1 cellular context compared by ENCODE assay signal in genomic region chr2:98212291-98212690, GRCh38.
TF ChIP-seq lines count a peak whose summit lies in the region.

No MANE protein-coding gene starts in this region.

TF ChIP-seq in GM23338, 12 proteins besides CTCF, POLR2A, EP300 and RAD21 (continued from another document):
- TF ChIP-seq, protein P1, sequence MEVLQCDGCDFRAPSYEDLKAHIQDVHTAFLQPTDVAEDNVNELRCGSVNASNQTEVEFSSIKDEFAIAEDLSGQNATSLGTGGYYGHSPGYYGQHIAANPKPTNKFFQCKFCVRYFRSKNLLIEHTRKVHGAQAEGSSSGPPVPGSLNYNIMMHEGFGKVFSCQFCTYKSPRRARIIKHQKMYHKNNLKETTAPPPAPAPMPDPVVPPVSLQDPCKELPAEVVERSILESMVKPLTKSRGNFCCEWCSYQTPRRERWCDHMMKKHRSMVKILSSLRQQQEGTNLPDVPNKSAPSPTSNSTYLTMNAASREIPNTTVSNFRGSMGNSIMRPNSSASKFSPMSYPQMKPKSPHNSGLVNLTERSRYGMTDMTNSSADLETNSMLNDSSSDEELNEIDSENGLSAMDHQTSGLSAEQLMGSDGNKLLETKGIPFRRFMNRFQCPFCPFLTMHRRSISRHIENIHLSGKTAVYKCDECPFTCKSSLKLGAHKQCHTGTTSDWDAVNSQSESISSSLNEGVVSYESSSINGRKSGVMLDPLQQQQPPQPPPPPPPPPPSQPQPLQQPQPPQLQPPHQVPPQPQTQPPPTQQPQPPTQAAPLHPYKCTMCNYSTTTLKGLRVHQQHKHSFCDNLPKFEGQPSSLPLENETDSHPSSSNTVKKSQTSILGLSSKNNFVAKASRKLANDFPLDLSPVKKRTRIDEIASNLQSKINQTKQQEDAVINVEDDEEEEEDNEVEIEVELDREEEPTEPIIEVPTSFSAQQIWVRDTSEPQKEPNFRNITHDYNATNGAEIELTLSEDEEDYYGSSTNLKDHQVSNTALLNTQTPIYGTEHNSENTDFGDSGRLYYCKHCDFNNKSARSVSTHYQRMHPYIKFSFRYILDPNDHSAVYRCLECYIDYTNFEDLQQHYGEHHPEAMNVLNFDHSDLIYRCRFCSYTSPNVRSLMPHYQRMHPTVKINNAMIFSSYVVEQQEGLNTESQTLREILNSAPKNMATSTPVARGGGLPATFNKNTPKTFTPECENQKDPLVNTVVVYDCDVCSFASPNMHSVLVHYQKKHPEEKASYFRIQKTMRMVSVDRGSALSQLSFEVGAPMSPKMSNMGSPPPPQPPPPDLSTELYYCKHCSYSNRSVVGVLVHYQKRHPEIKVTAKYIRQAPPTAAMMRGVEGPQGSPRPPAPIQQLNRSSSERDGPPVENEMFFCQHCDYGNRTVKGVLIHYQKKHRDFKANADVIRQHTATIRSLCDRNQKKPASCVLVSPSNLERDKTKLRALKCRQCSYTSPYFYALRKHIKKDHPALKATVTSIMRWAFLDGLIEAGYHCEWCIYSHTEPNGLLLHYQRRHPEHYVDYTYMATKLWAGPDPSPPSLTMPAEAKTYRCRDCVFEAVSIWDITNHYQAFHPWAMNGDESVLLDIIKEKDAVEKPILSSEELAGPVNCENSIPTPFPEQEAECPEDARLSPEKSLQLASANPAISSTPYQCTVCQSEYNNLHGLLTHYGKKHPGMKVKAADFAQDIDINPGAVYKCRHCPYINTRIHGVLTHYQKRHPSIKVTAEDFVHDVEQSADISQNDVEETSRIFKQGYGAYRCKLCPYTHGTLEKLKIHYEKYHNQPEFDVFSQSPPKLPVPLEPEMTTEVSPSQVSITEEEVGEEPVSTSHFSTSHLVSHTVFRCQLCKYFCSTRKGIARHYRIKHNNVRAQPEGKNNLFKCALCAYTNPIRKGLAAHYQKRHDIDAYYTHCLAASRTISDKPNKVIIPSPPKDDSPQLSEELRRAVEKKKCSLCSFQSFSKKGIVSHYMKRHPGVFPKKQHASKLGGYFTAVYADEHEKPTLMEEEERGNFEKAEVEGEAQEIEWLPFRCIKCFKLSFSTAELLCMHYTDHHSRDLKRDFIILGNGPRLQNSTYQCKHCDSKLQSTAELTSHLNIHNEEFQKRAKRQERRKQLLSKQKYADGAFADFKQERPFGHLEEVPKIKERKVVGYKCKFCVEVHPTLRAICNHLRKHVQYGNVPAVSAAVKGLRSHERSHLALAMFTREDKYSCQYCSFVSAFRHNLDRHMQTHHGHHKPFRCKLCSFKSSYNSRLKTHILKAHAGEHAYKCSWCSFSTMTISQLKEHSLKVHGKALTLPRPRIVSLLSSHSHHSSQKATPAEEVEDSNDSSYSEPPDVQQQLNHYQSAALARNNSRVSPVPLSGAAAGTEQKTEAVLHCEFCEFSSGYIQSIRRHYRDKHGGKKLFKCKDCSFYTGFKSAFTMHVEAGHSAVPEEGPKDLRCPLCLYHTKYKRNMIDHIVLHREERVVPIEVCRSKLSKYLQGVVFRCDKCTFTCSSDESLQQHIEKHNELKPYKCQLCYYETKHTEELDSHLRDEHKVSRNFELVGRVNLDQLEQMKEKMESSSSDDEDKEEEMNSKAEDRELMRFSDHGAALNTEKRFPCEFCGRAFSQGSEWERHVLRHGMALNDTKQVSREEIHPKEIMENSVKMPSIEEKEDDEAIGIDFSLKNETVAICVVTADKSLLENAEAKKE (CRISPR knock-in tag; IDR thresholded peaks at IDR 0.05) = no peak
- TF ChIP-seq ZNF331 (CRISPR knock-in tag; IDR thresholded peaks at IDR 0.05; ENCODE audit: low read depth) = no peak
- no peak for TF ChIP-seq ZNF114 (CRISPR knock-in tag; IDR thresholded peaks at IDR 0.05)
- TF ChIP-seq REST (IDR thresholded peaks at IDR 0.05; ENCODE audit: unreplicated experiment) = no peak
- no peak for TF ChIP-seq POLR2AphosphoS5 (IDR thresholded peaks at IDR 0.05; ENCODE audit: low read depth)
- TF ChIP-seq JUNB (IDR thresholded peaks at IDR 0.05; ENCODE audit: unreplicated experiment) = no peak
